35 cellular contexts compared by ENCODE assay signal in genomic region chr12:107521826-107522355, GRCh38.
"Had no signal": no experiment of that assay in that cellular context is flagged by ENCODE, and none has a peak within 500 bp of the region (broad histone marks: within the 10 kb centered on the region; RNA-seq: fewer than 3 reads in every experiment).

No MANE protein-coding gene starts in this region.

- DNase-seq: activated B cell treated with CpG ODN at 0.5 μM for 24 hours; activated CD4-positive, alpha-beta memory T cell treated with anti-CD3 and anti-CD28 coated beads for 36 hours; activated CD4-positive, alpha-beta T cell treated with anti-CD3 and anti-CD28 coated beads for 4 hours; activated CD4-positive, alpha-beta T cell treated with anti-CD3 and anti-CD28 coated beads, Interleukin-2, amount 10 ng/mL, durations not matched to agents 24 days and 14 days; activated CD4-positive, alpha-beta T cell treated with anti-CD3 and anti-CD28 coated beads, Interleukin-2, amount 50 U/mL, for 1 hour; activated CD4-positive, alpha-beta T cell treated with anti-CD3 and anti-CD28 coated beads, Interleukin-2, amount 50 U/mL, for 4 hours; activated CD4-positive, CD25-positive, alpha-beta regulatory T cell treated with anti-CD3 and anti-CD28 coated beads, Interleukin-2, amount 50 U/mL, for 72 hours; activated CD8-positive, alpha-beta memory T cell treated with anti-CD3 and anti-CD28 coated beads, Interleukin-2, amount 50 U/mL, for 4 hours; activated CD8-positive, alpha-beta T cell treated with anti-CD3 and anti-CD28 coated beads for 36 hours; activated effector memory CD4-positive, alpha-beta T cell treated with Interleukin-2 at 50 U/mL for 16 hours; activated gamma-delta T cell; activated naive CD4-positive, alpha-beta T cell treated with anti-CD3 and anti-CD28 coated beads, Interleukin-2, amount 10 ng/mL, durations not matched to agents 7 days and 5 days; activated naive CD4-positive, alpha-beta T cell treated with Interleukin-2 at 50 U/mL for 16 hours; activated naive CD8-positive, alpha-beta T cell treated with anti-CD3 and anti-CD28 coated beads, Interleukin-2, amount 50 U/mL, for 24 hours; activated T-cell treated with anti-CD3 and anti-CD28 coated beads for 4 hours; activated T-cell treated with anti-CD3 and anti-CD28 coated beads, Interleukin-2, amount 50 U/mL, for 1 hour; activated T-cell treated with anti-CD3 and anti-CD28 coated beads, Interleukin-2, amount 50 U/mL, for 4 hours; amygdala; anterior cingulate cortex; caudate nucleus; cerebellar nuclear complex; SW 1271; T-helper 1 cell; T-helper 2 cell; T-helper 9 cell had no signal

- H3K9me3 ChIP-seq: ascending aorta had no signal

- H3K27me3 Mint-ChIP-seq: activated B cell treated with CpG ODN at 0.5 μM for 24 hours; activated CD4-positive, alpha-beta memory T cell treated with anti-CD3 and anti-CD28 coated beads for 36 hours; activated CD4-positive, alpha-beta T cell treated with anti-CD3 and anti-CD28 coated beads, Interleukin-2, amount 10 ng/mL, durations not matched to agents 24 days and 14 days; activated CD8-positive, alpha-beta T cell treated with anti-CD3 and anti-CD28 coated beads for 36 hours; activated naive CD4-positive, alpha-beta T cell treated with anti-CD3 and anti-CD28 coated beads, Interleukin-2, amount 10 ng/mL, durations not matched to agents 7 days and 5 days; activated naive CD4-positive, alpha-beta T cell treated with anti-CD3 and anti-CD28 coated beads, Interleukin-2, amount 50 U/mL, for 24 hours; activated naive CD8-positive, alpha-beta T cell; activated naive CD8-positive, alpha-beta T cell treated with anti-CD3 and anti-CD28 coated beads, Interleukin-2, amount 50 U/mL, for 24 hours; central memory CD8-positive, alpha-beta T cell had no signal

- H3K4me3 Mint-ChIP-seq: activated B cell treated with CpG ODN at 0.5 μM for 24 hours; activated CD4-positive, alpha-beta memory T cell treated with anti-CD3 and anti-CD28 coated beads for 36 hours; activated CD4-positive, alpha-beta T cell treated with anti-CD3 and anti-CD28 coated beads, Interleukin-2, amount 10 ng/mL, durations not matched to agents 24 days and 14 days; activated CD8-positive, alpha-beta T cell treated with anti-CD3 and anti-CD28 coated beads for 36 hours; activated naive CD4-positive, alpha-beta T cell treated with anti-CD3 and anti-CD28 coated beads, Interleukin-2, amount 10 ng/mL, durations not matched to agents 7 days and 5 days; activated naive CD4-positive, alpha-beta T cell treated with anti-CD3 and anti-CD28 coated beads, Interleukin-2, amount 50 U/mL, for 24 hours; activated naive CD8-positive, alpha-beta T cell; activated naive CD8-positive, alpha-beta T cell treated with anti-CD3 and anti-CD28 coated beads, Interleukin-2, amount 50 U/mL, for 24 hours; activated T-cell treated with anti-CD3 and anti-CD28 coated beads, Interleukin-2, amount 50 U/mL, for 4 hours; brain; central memory CD8-positive, alpha-beta T cell; T-helper 1 cell treated with Interleukin-12 subunit alpha and Interleukin-12 subunit beta and Interleukin-4 antibody, amounts not matched to agents 30 μg/mL and 1 μg/mL, for 36 hours; T-helper 2 cell treated with Interferon-gamma antibody and Interleukin-4, amounts not matched to agents 5 μg/mL and 100 μg/mL, for 36 hours had no signal

- H3K27ac Mint-ChIP-seq: activated B cell treated with CpG ODN at 0.5 μM for 24 hours; activated CD4-positive, alpha-beta memory T cell treated with anti-CD3 and anti-CD28 coated beads for 36 hours; activated CD4-positive, alpha-beta T cell treated with anti-CD3 and anti-CD28 coated beads, Interleukin-2, amount 10 ng/mL, durations not matched to agents 24 days and 14 days; activated CD8-positive, alpha-beta T cell treated with anti-CD3 and anti-CD28 coated beads for 36 hours; activated naive CD4-positive, alpha-beta T cell treated with anti-CD3 and anti-CD28 coated beads, Interleukin-2, amount 10 ng/mL, durations not matched to agents 7 days and 5 days; activated naive CD4-positive, alpha-beta T cell treated with anti-CD3 and anti-CD28 coated beads, Interleukin-2, amount 50 U/mL, for 24 hours; activated naive CD8-positive, alpha-beta T cell; activated naive CD8-positive, alpha-beta T cell treated with anti-CD3 and anti-CD28 coated beads, Interleukin-2, amount 50 U/mL, for 24 hours; activated T-helper 2 cell treated with anti-CD3 and anti-CD28 coated beads, Interferon-gamma antibody, Interleukin-2, Interleukin-4, amounts not matched to agents 10 μg/mL and 5 μg/mL and 100 μg/mL, durations not matched to agents 14 hours and 24 hours and 36 hours; brain; T-helper 1 cell treated with Interleukin-12 subunit alpha and Interleukin-12 subunit beta and Interleukin-4 antibody, amounts not matched to agents 30 μg/mL and 1 μg/mL, for 36 hours; T-helper 2 cell treated with Interferon-gamma antibody and Interleukin-4, amounts not matched to agents 5 μg/mL and 100 μg/mL, for 36 hours had no signal

- H3K4me1 Mint-ChIP-seq: activated B cell treated with CpG ODN at 0.5 μM for 24 hours; activated naive CD4-positive, alpha-beta T cell treated with anti-CD3 and anti-CD28 coated beads, Interleukin-2, amount 10 ng/mL, durations not matched to agents 7 days and 5 days; brain; central memory CD8-positive, alpha-beta T cell had no signal

- ATAC-seq: activated CD8-positive, alpha-beta T cell treated with anti-CD3 and anti-CD28 coated beads for 36 hours; activated naive CD8-positive, alpha-beta T cell treated with anti-CD3 and anti-CD28 coated beads, Interleukin-2, amount 50 U/mL, for 24 hours; activated T-cell treated with anti-CD3 and anti-CD28 coated beads, Interleukin-2, amount 50 U/mL, for 4 hours had no signal

- H3K4me1 ChIP-seq: ascending aorta had no signal

- H3K27me3 ChIP-seq: ascending aorta, cardiac muscle cell had no signal

- H3K4me3 ChIP-seq: ascending aorta, cardiac muscle cell had no signal

- H3K27ac ChIP-seq: ascending aorta, cardiac muscle cell, VCaP had no signal

- H3K36me3 ChIP-seq: ascending aorta, cardiac muscle cell had no signal
